Comparison of ENCODE assay signal across 1 cellular context in the genomic region with DNA sequence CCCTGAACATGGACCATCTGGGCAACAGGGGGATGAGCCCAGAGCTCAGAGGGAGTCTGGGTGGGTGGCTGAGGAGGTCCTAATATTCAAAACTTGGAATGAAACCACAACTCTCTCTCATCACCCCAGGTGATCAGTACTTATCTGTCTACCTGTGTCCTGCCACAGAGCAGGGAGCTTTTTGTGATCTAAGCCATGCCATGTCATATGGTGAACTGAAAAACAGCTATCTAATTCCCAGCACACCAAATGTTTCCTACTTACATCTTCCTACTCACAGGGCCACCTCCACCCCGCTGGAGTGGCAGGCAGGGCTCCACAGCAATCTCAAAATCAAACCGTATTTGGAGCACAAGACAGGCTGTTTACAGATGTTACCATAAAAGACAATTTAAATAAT.
TF ChIP-seq lines count a peak whose summit lies in the region.

No MANE protein-coding gene starts in this region.

TF ChIP-seq in SK-N-SH, 30 proteins besides CTCF, POLR2A, EP300 and RAD21 (continued from another document):
- TF ChIP-seq, protein P1, sequence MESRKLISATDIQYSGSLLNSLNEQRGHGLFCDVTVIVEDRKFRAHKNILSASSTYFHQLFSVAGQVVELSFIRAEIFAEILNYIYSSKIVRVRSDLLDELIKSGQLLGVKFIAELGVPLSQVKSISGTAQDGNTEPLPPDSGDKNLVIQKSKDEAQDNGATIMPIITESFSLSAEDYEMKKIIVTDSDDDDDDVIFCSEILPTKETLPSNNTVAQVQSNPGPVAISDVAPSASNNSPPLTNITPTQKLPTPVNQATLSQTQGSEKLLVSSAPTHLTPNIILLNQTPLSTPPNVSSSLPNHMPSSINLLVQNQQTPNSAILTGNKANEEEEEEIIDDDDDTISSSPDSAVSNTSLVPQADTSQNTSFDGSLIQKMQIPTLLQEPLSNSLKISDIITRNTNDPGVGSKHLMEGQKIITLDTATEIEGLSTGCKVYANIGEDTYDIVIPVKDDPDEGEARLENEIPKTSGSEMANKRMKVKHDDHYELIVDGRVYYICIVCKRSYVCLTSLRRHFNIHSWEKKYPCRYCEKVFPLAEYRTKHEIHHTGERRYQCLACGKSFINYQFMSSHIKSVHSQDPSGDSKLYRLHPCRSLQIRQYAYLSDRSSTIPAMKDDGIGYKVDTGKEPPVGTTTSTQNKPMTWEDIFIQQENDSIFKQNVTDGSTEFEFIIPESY (IDR thresholded peaks at IDR 0.05; ENCODE audit: borderline replicate concordance, low read depth), result no peak
- TF ChIP-seq ELF1 (IDR thresholded peaks at IDR 0.05) (no peak), NFIC (IDR thresholded peaks at IDR 0.05; ENCODE audit: borderline replicate concordance) (no peak), TCF12 (IDR thresholded peaks at IDR 0.05) (no peak), USF2 (IDR thresholded peaks at IDR 0.05; ENCODE audit: borderline replicate concordance, low read depth, low read length) (no peak), SIN3A (IDR thresholded peaks at IDR 0.05; ENCODE audit: borderline replicate concordance, low read depth, low read length) (no peak), TEAD4 (IDR thresholded peaks at IDR 0.05; ENCODE audit: borderline replicate concordance, insufficient read depth) (no peak), REST (IDR thresholded peaks at IDR 0.05; ENCODE audit: low read depth, low read length) (no peak), JUND (IDR thresholded peaks at IDR 0.05) (no peak), MXI1 (IDR thresholded peaks at IDR 0.05; ENCODE audit: low read depth, low read length) (no peak), FOXM1 (IDR thresholded peaks at IDR 0.05; ENCODE audit: low read depth) (no peak), TAF1 (IDR thresholded peaks at IDR 0.05; ENCODE audit: borderline replicate concordance, low read depth, low read length) (no peak), CHD2 (IDR thresholded peaks at IDR 0.05; ENCODE audit: low read length, partially characterized antibody) (no peak), RFX5 (IDR thresholded peaks at IDR 0.05; ENCODE audit: low read length) (no peak), FOSL2 (IDR thresholded peaks at IDR 0.05; ENCODE audit: borderline replicate concordance, low read depth) (no peak)
- TF ChIP-seq, protein P2, sequence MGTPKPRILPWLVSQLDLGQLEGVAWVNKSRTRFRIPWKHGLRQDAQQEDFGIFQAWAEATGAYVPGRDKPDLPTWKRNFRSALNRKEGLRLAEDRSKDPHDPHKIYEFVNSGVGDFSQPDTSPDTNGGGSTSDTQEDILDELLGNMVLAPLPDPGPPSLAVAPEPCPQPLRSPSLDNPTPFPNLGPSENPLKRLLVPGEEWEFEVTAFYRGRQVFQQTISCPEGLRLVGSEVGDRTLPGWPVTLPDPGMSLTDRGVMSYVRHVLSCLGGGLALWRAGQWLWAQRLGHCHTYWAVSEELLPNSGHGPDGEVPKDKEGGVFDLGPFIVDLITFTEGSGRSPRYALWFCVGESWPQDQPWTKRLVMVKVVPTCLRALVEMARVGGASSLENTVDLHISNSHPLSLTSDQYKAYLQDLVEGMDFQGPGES (IDR thresholded peaks at IDR 0.05; ENCODE audit: low read depth, low read length), result no peak
- TF ChIP-seq, protein P3, sequence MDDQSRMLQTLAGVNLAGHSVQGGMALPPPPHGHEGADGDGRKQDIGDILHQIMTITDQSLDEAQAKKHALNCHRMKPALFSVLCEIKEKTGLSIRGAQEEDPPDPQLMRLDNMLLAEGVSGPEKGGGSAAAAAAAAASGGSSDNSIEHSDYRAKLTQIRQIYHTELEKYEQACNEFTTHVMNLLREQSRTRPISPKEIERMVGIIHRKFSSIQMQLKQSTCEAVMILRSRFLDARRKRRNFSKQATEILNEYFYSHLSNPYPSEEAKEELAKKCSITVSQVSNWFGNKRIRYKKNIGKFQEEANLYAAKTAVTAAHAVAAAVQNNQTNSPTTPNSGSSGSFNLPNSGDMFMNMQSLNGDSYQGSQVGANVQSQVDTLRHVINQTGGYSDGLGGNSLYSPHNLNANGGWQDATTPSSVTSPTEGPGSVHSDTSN (IDR thresholded peaks at IDR 0.05), result no peak
- TF ChIP-seq, protein P4, sequence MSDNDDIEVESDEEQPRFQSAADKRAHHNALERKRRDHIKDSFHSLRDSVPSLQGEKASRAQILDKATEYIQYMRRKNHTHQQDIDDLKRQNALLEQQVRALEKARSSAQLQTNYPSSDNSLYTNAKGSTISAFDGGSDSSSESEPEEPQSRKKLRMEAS (IDR thresholded peaks at IDR 0.05; ENCODE audit: low read depth), result no peak
